ENCODE assay signal across 8 cellular contexts in the genomic region with DNA sequence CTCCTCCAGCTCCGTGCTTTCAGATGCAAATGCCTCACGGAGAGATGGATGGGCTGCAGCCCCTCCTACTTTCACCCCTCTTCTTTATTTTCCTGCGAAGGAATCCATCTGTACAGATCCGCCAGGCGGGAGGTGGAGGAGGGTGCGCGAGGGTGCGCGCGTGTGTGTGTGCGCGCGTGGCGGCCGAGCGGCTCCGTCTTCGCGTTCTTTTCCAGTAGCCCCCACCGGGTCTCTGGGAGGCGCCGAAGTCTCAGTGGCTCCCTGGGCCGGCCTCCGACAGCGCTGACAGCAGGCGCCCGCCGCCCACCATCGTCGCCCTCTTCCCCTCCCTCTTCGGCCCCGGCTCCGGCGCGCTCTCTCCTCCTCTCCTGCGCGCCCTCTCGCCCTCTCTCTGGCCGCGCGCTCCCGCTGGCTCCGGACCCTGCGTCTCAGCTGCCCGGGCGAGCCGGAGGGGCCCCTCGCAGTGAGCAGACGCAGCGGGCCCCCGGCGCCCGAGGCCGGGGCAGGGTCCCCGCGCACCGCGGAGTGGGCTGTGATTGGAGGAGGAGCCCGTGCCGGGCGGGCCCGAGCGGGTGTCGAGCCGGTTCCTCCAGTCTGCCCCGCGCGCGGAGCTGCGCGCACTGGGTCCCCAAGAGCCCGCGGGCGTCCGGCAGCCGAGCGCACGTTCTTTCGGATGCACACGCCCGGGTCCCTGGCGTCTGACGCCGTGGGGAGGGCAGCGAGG. TPM values are rescaled to one million over a fixed set of nuclear protein-coding genes. Genes with fewer than 3 reads are reported as not detected.
A peak's percentile ranks its signal among the peaks of the same experiment; 100 is the strongest.
DNase-seq lines count a peak whose midpoint lies in the region; ATAC-seq and TF ChIP-seq lines count a peak whose summit lies in the region.

CDH7 (plus strand) TSS at position 592 of the 724 bp plus-strand sequence. CDS start 11,831 bp downstream, outside the sequence.

- H3F3A ChIP-seq in MM.1S (ENCODE audit: insufficient read depth, low read length) = no peaks in the 10 kb centered on the region

- H3K4me3 ChIP-seq in HUES64 (ENCODE audit: low read length) = peak within 1 kb of the TSS; percentile 81
- peak within 1 kb of the TSS; percentile 70 for H3K4me3 ChIP-seq in iPS-20b (ENCODE audit: low read length)
- peak within 1 kb of the TSS in 7 of 8 donors; percentile 15 to 57 (median 27) for H3K4me3 ChIP-seq in spleen
- no peak within 1 kb of the TSS for H3K4me3 ChIP-seq in MM.1S (ENCODE audit: low read length)

- H4K20me1 ChIP-seq in MM.1S (ENCODE audit: insufficient read depth, low read length) = no peaks in the 10 kb centered on the region

- under 1% methylated on average over 85 of the region's 85 CpGs for WGBS in HUES64
- WGBS in spleen, 5 donors = 2 to 10% (median 4%) methylated on average over 42 to 85 of the region's 85 CpGs

- no peak within 1 kb of the TSS for H2AFZ ChIP-seq in MM.1S (ENCODE audit: low read length)

- peak; percentile 13 for DNase-seq in SHP77 treated with DMSO at 0.1 percent for 48 hours (lab: John Stamatoyannopoulos, UW)
- peak; percentile 66 for DNase-seq in spleen
- no peak for DNase-seq in MM.1S
- DNase-seq in left lobe of liver (ENCODE audit: low spot score) = no peak

- H3K9ac ChIP-seq in HUES64 (ENCODE audit: low read depth, low read length) = peak within 1 kb of the TSS; percentile 25; the same call in 1 of the 2 replicates
- no peak within 1 kb of the TSS for H3K9ac ChIP-seq in iPS-20b (ENCODE audit: low read depth, low read length)
- H3K9ac ChIP-seq in MM.1S (ENCODE audit: low read length) = no peak within 1 kb of the TSS

- H3K27ac ChIP-seq in HUES64 (ENCODE audit: low read depth, low read length) = no peak within 1 kb of the TSS
- no peak within 1 kb of the TSS for H3K27ac ChIP-seq in iPS-20b (ENCODE audit: low read length)
- no peak within 1 kb of the TSS for H3K27ac ChIP-seq in spleen
- H3K27ac ChIP-seq in MM.1S (ENCODE audit: low read length) = no peak within 1 kb of the TSS

- no peaks in the 10 kb centered on the region for H3K9me2 ChIP-seq in MM.1S (replicated peaks; ENCODE audit: insufficient read depth, low read length)

- H3K79me2 ChIP-seq in MM.1S (ENCODE audit: low read length) = no peaks in the 10 kb centered on the region

- H3K4me1 ChIP-seq in HUES64 (ENCODE audit: insufficient read depth, low read length) = peaks cover 18% of the 10 kb centered on the region
- H3K4me1 ChIP-seq in iPS-20b (ENCODE audit: insufficient read depth, low read length) = peaks cover 5% of the 10 kb centered on the region; the same call in 1 of the 2 replicates
- H3K4me1 ChIP-seq in spleen = peaks cover 0 to 15% (median 7%) of the 10 kb centered on the region in 6 donors
- no peaks in the 10 kb centered on the region for H3K4me1 ChIP-seq in MM.1S (ENCODE audit: low read length)

- TF ChIP-seq POLR2A in spleen (IDR thresholded peaks at IDR 0.05) = no peak

- H3K36me3 ChIP-seq in HUES64 (ENCODE audit: insufficient read depth, low read length) (no peaks in the 10 kb centered on the region), iPS-20b (ENCODE audit: insufficient read depth, low read depth, low read length) (no peaks in the 10 kb centered on the region), spleen (no peaks in the 10 kb centered on the region), MM.1S (replicated peaks; ENCODE audit: insufficient read depth, low read length) (no peaks in the 10 kb centered on the region)

- H3K9me3 ChIP-seq in HUES64 (ENCODE audit: insufficient read depth, low read depth, low read length) = no peaks in the 10 kb centered on the region
- H3K9me3 ChIP-seq in iPS-20b (ENCODE audit: insufficient read depth, low read depth, low read length) = no peaks in the 10 kb centered on the region
- H3K9me3 ChIP-seq in spleen = peaks cover 0 to 8% (median 0%) of the 10 kb centered on the region in 8 donors
- no peaks in the 10 kb centered on the region for H3K9me3 ChIP-seq in MM.1S (replicated peaks; ENCODE audit: insufficient read depth, low read length)

- H3K4me2 ChIP-seq in MM.1S (ENCODE audit: low read depth, low read length) = no peak within 1 kb of the TSS

- intact Hi-C loops in spleen (cut with DNase I; ENCODE audit: low total_unique reads) = no loop called here

- no peak for ATAC-seq in HG03135 (IDR thresholded peaks at IDR 0.05; ENCODE audit: unreplicated experiment)
- no peak for ATAC-seq in left lobe of liver
- no peak for ATAC-seq in GM21447 (IDR thresholded peaks at IDR 0.05; ENCODE audit: unreplicated experiment)

- peaks cover 62% of the 10 kb centered on the region for H3K27me3 ChIP-seq in HUES64 (ENCODE audit: insufficient read depth, low read length)
- H3K27me3 ChIP-seq in iPS-20b (ENCODE audit: insufficient read depth, low read length) = peaks cover 48% of the 10 kb centered on the region
- peaks cover 0 to 42% (median 17%) of the 10 kb centered on the region in 7 donors for H3K27me3 ChIP-seq in spleen (replicated peaks in 1 of 7)
- no peaks in the 10 kb centered on the region for H3K27me3 ChIP-seq in MM.1S (replicated peaks; ENCODE audit: insufficient read depth, low read length)

- TF ChIP-seq CTCF in spleen (IDR thresholded peaks at IDR 0.05 in 8 of 11, conservative IDR thresholded peaks at IDR 0.05 in 3 of 11) (no peak), MM.1S (IDR thresholded peaks at IDR 0.05; ENCODE audit: low read length) (no peak)

RNA-seq across cellular contexts. Expression of gene CDH7, which starts in this region (rescaled TPM):
- polyA plus RNA-seq in HUES64 (2013, experiment 1 of 2) = 1.7 TPM
- 2.8 TPM for polyA plus RNA-seq in HUES64 (2013, experiment 2 of 2)
- under 1 TPM in 2 of 7 donors, not detected in 5; 0.05 to 0.09 TPM for total RNA-seq in spleen
- polyA plus RNA-seq in spleen = under 1 TPM in 2 of 3 donors, not detected in 1; under 0.01 to 0.06 TPM
- not detected for total RNA-seq in left lobe of liver

Comparison
In these comparisons a context has a peak if more than half of its experiments do, and no peak if none do; other contexts are left out.
1. Peak in DNase-seq and H3K4me3 ChIP-seq in spleen; RNA of the gene not detected or under 1 TPM.